8 cellular contexts compared by ENCODE assay signal in the genomic region with DNA sequence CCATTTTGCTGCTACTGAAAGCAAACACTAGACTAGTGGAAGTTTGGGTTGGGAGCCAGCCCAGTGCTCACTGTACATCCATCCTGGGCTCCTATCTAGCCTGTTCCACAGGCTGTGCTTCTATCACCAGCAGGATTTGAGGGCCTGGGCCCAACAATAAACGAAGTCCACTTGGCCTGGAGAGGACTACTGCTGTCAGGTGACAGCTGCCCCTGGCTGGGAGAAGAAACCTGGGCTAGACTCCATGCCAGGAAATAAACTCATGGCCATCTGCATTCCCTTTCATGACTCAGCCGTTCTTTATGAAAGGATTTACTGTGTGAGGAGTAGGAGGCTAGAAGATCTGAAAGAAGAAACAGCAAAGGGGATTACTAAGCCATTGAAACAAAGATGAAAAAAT. TPM values are rescaled to one million over a fixed set of nuclear protein-coding genes. Genes with fewer than 3 reads are reported as not detected.
DNase-seq lines count a peak whose midpoint lies in the region; TF ChIP-seq lines count a peak whose summit lies in the region.

No MANE protein-coding gene starts in this region.

- no peak for TF ChIP-seq EP300 in ovary (IDR thresholded peaks at IDR 0.05)

- H3K36me3 ChIP-seq in WERI-Rb-1 (no peaks in the 10 kb centered on the region), ovary (no peaks in the 10 kb centered on the region)

- no peak overlapping the region for H3K4me3 Mint-ChIP-seq in H9

- H2BK5ac ChIP-seq in H9 (ENCODE audit: insufficient read length, low read length) = no peak overlapping the region

- H3K36me3 Mint-ChIP-seq in H9 (ENCODE audit: insufficient read depth in 1 of 3, low read depth in 3 of 3) = 0 out of 7 replicates have a peak, but pooled peaks cover 0 to 4% (median 0%) of the 10 kb centered on the region in 3 experiments

- no peak overlapping the region for H3K9ac ChIP-seq in H9 (ENCODE audit: extremely low read depth, insufficient read length, low read length)

- intact Hi-C loops in ovary (cut with DNase I) = no loop called here

- no peak overlapping the region for H3K56ac ChIP-seq in H9 (ENCODE audit: insufficient read length, low read depth, low read length)

- H3K23ac ChIP-seq in H9 (ENCODE audit: insufficient read length, low read depth, low read length) = no peak overlapping the region

- no peak overlapping the region for H4K5ac ChIP-seq in H9 (ENCODE audit: insufficient read length, low read depth, low read length)

- H2BK12ac ChIP-seq in H9 (ENCODE audit: insufficient read length, low read depth, low read length) = no peak overlapping the region

- H3K4me3 ChIP-seq in WERI-Rb-1 (ENCODE audit: low read depth, low read length) = no peak overlapping the region
- no peak overlapping the region for H3K4me3 ChIP-seq in ovary

- no peak overlapping the region for H4K8ac ChIP-seq in H9 (replicated peaks; ENCODE audit: insufficient read length, low read depth, low read length)

- no peak overlapping the region for H4K91ac ChIP-seq in H9 (ENCODE audit: insufficient read length, low read depth, low read length)

- no peak overlapping the region for H3K18ac ChIP-seq in H9 (ENCODE audit: insufficient read length, low read depth, low read length)

- no peaks in the 10 kb centered on the region for H3K23me2 ChIP-seq in H9 (ENCODE audit: insufficient read length, low read depth, low read length, poor library complexity, severe bottlenecking)

- H3K79me2 ChIP-seq in H9 (ENCODE audit: insufficient read depth, low read length) = no peaks in the 10 kb centered on the region

- H2BK15ac ChIP-seq in H9 (ENCODE audit: low read depth, low read length) = no peak overlapping the region

- no peak overlapping the region for H2BK120ac ChIP-seq in H9 (ENCODE audit: low read depth, low read length, poor library complexity, severe bottlenecking)

- H3K4ac ChIP-seq in H9 (ENCODE audit: low read depth, low read length) = no peak overlapping the region

- no peak overlapping the region for H2BK20ac ChIP-seq in H9 (ENCODE audit: low read depth, low read length, poor library complexity, severe bottlenecking)

- H3K4me1 ChIP-seq in H9 (ENCODE audit: insufficient read depth, low read length) (no peaks in the 10 kb centered on the region; the same call in 1 of the 2 replicates), ovary (ENCODE audit: insufficient read depth) (no peaks in the 10 kb centered on the region)

- TF ChIP-seq CTCF in H9 (conservative IDR thresholded peaks at IDR 0.05) (no peak), WERI-Rb-1 (IDR thresholded peaks at IDR 0.05; ENCODE audit: low read depth, low read length) (no peak), ovary (IDR thresholded peaks at IDR 0.05) (no peak)

- no peak overlapping the region for H3K14ac ChIP-seq in H9 (ENCODE audit: insufficient read depth, low read length)

- H3K4me1 Mint-ChIP-seq in H9 = peaks cover 10 to 11% of the 10 kb centered on the region in 2 experiments

- H3K9me3 ChIP-seq in H9 (ENCODE audit: control insufficient read depth, low read depth, low read length) (no peaks in the 10 kb centered on the region), WERI-Rb-1 (ENCODE audit: severe bottlenecking) (no peaks in the 10 kb centered on the region), ovary (no peaks in the 10 kb centered on the region)

- TF ChIP-seq POLR2A in ovary (IDR thresholded peaks at IDR 0.05) = no peak

- no peak overlapping the region for H3K27ac ChIP-seq in H9 (ENCODE audit: insufficient read length, low read depth, low read length)
- no peak overlapping the region for H3K27ac ChIP-seq in WERI-Rb-1
- no peak overlapping the region for H3K27ac ChIP-seq in ovary

- no CpG with 5 or more reads among the region's 2 CpGs for WGBS in H9 (ENCODE audit: extremely low coverage, insufficient read length, low lambda C conversion rate)
- WGBS in ovary, 3 donors = 12 to 19% (median 17%) methylated on average over 2 of the region's 2 CpGs

- H4K20me1 ChIP-seq in H9 (ENCODE audit: control insufficient read depth, insufficient read depth, insufficient read length) = no peaks in the 10 kb centered on the region

- H3K27me3 ChIP-seq in H9 (ENCODE audit: insufficient read depth, low read length) = no peaks in the 10 kb centered on the region
- H3K27me3 ChIP-seq in WERI-Rb-1 (ENCODE audit: insufficient read depth, low read depth, severe bottlenecking) = no peaks in the 10 kb centered on the region
- no peaks in the 10 kb centered on the region for H3K27me3 ChIP-seq in ovary

- DNase-seq in H9 (no peak), WERI-Rb-1 (peak; percentile 25), globus pallidus (ENCODE audit: low spot score) (peak; percentile 85), renal cortical epithelial cell (ENCODE audit: low read depth) (peak; percentile 91), NCI-H1105 (lab: John Stamatoyannopoulos, UW) (no peak), germinal center (ENCODE audit: low spot score) (no peak), ovary (no peak)
- no peak for DNase-seq in effector CD8-positive, alpha-beta T cell (lab: John Stamatoyannopoulos, UW)

- no peaks in the 10 kb centered on the region for H3K79me1 ChIP-seq in H9 (ENCODE audit: insufficient read depth, low read depth, low read length, poor library complexity, severe bottlenecking)

- no peak overlapping the region for H2AK5ac ChIP-seq in H9 (ENCODE audit: insufficient read length, low read length)

- no peak overlapping the region for H3K4me2 ChIP-seq in H9 (ENCODE audit: insufficient read depth, insufficient read length, low read length)

- no peaks in the 10 kb centered on the region; the same call in none of the 2 replicates for H3K27me3 Mint-ChIP-seq in H9 (ENCODE audit: low read depth)

- peak overlapping the region in 2 of 3 experiments; percentile 41 to 44; a peak in 3 of 7 replicates for H3K27ac Mint-ChIP-seq in H9

- no peaks in the 10 kb centered on the region for H3K9me3 Mint-ChIP-seq in H9

- H2AFZ ChIP-seq in H9 (ENCODE audit: low read length) = no peak overlapping the region

- no peak overlapping the region for H3T11ph ChIP-seq in H9 (ENCODE audit: low read length)

RNA-seq across cellular contexts. Expression of a gene that starts 35.5 kb away (rescaled TPM):
- 1.2 and 1.4 TPM in 2 replicates for total RNA-seq in H9 (2021)
- 0.15 and 0.52 TPM in 2 replicates for total RNA-seq in renal cortical epithelial cell
- total RNA-seq in ovary = 1 to 10 TPM in 3 of 7 donors, under 1 TPM in 4; 0.20 to 2.0 (median 0.92) TPM
- polyA plus RNA-seq in ovary = 1 to 10 TPM in 1 of 2 donors, under 1 TPM in 1; 0.15 to 5.3 TPM

RNA-seq across cellular contexts. Expression of a gene that starts 49.5 kb away (rescaled TPM):
- total RNA-seq in H9 (2021) (20.1 and 21.9 TPM in 2 replicates), renal cortical epithelial cell (30.9 and 31.8 TPM in 2 replicates), ovary (10 to 100 TPM; 12.8 to 54.1 (median 18.2) TPM)
- 10 to 100 TPM; 12.7 to 23.7 TPM for polyA plus RNA-seq in ovary

Comparison
In these comparisons a context has a peak if more than half of its experiments do, and no peak if none do; other contexts are left out.
1. DNase-seq: peak in WERI-Rb-1 (single experiment), globus pallidus (single experiment) and renal cortical epithelial cell (single experiment); none in H9 (single experiment), effector CD8-positive, alpha-beta T cell (single experiment), NCI-H1105 (single experiment), germinal center (single experiment) and ovary (0 of 5).